20 cellular contexts compared by ENCODE assay signal in genomic region chr1:29704430-29704829, GRCh38.
"Had no signal": no experiment of that assay in that cellular context is flagged by ENCODE, and none has a peak within 500 bp of the region (broad histone marks: within the 10 kb centered on the region; RNA-seq: fewer than 3 reads in every experiment).

No MANE protein-coding gene starts in this region.

- H3K9me3 ChIP-seq: colonic mucosa, esophagus squamous epithelium, lower lobe of right lung, psoas muscle, sigmoid colon, stomach, testis, tibial artery had no signal

- H3K27ac ChIP-seq: colonic mucosa, esophagus squamous epithelium, lower lobe of right lung, psoas muscle, sigmoid colon, stomach, testis, tibial artery had no signal

- H3K27me3 ChIP-seq: colonic mucosa, testis had no signal

- H3K27ac Mint-ChIP-seq: dendritic cell treated with granulocyte-macrophage colony-stimulating factor and Interleukin-4, amounts not matched to agents 40 ng/mL and 50 ng/mL, for 4 days; effector memory CD8-positive, alpha-beta T cell; natural killer cell; stimulated activated effector memory CD8-positive, alpha-beta T cell treated with anti-CD3 and anti-CD28 coated beads, Interleukin-12 subunit alpha, Interleukin-12 subunit beta, amount 100 ng/mL, for 72 hours; type B pancreatic cell had no signal

- H3K36me3 Mint-ChIP-seq: natural killer cell; stimulated activated effector memory CD8-positive, alpha-beta T cell treated with anti-CD3 and anti-CD28 coated beads, Interleukin-12 subunit alpha, Interleukin-12 subunit beta, amount 100 ng/mL, for 72 hours; type B pancreatic cell had no signal

- DNase-seq: colonic mucosa; effector memory CD8-positive, alpha-beta T cell; erythroblast; esophagus squamous epithelium; foreskin melanocyte; left ventricle myocardium superior; lower lobe of right lung; natural killer cell; right cardiac atrium; sigmoid colon; stimulated activated CD4-positive, alpha-beta T cell treated with anti-CD3 and anti-CD28 coated beads, Interleukin-2, amount 100 ng/mL, for 24 hours; stimulated activated CD4-positive, alpha-beta T cell treated with anti-CD3 and anti-CD28 coated beads, Interleukin-4, amount 100 ng/mL, for 24 hours; stimulated activated naive CD4-positive, alpha-beta T cell treated with Interleukin-2 at 50 U/mL for 16 hours; stomach; testis; tibial artery had no signal

- H3K4me1 ChIP-seq: colonic mucosa, lower lobe of right lung, psoas muscle, sigmoid colon, testis had no signal

- ATAC-seq: effector memory CD8-positive, alpha-beta T cell; left ventricle myocardium superior; lower lobe of right lung; natural killer cell; psoas muscle; right cardiac atrium; stimulated activated effector memory CD8-positive, alpha-beta T cell treated with anti-CD3 and anti-CD28 coated beads, Interleukin-12 subunit alpha, Interleukin-12 subunit beta, amount 100 ng/mL, for 72 hours had no signal

- H3K4me3 ChIP-seq: colonic mucosa, esophagus squamous epithelium, lower lobe of right lung, psoas muscle, sigmoid colon, stomach, testis, tibial artery had no signal

- H3K4me1 Mint-ChIP-seq: natural killer cell had no signal

- H3K4me3 Mint-ChIP-seq: dendritic cell treated with granulocyte-macrophage colony-stimulating factor and Interleukin-4, amounts not matched to agents 40 ng/mL and 50 ng/mL, for 4 days; effector memory CD8-positive, alpha-beta T cell; natural killer cell; stimulated activated effector memory CD8-positive, alpha-beta T cell treated with anti-CD3 and anti-CD28 coated beads, Interleukin-12 subunit alpha, Interleukin-12 subunit beta, amount 100 ng/mL, for 72 hours; type B pancreatic cell had no signal

- H3K36me3 ChIP-seq: colonic mucosa, esophagus squamous epithelium, lower lobe of right lung, sigmoid colon, stomach, tibial artery had no signal

- H3K9me3 Mint-ChIP-seq: dendritic cell treated with granulocyte-macrophage colony-stimulating factor and Interleukin-4, amounts not matched to agents 40 ng/mL and 50 ng/mL, for 4 days; effector memory CD8-positive, alpha-beta T cell; natural killer cell; stimulated activated effector memory CD8-positive, alpha-beta T cell treated with anti-CD3 and anti-CD28 coated beads, Interleukin-12 subunit alpha, Interleukin-12 subunit beta, amount 100 ng/mL, for 72 hours; type B pancreatic cell had no signal
